Comparison of ENCODE assay signal across 1 cellular context in the genomic region with DNA sequence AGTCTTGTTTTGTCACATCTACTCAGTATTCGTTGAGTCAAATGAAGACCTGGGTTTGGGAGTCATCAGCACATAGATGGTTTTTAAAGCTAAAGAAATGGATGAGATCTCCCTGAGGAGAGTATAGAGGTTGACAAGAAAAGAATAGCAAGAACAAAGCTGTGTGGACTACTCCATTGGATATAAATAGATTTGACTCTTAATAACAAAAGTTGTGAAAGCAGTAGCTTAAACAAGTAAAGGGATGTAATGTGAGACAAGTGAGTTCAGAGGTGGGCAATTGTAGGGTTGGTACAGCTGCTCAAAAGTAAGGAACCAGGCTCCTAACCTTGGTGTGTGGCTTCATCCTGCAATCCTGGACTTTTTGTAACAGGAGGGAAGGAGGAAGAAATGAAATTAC.
TF ChIP-seq lines count a peak whose summit lies in the region.

No MANE protein-coding gene starts in this region.

TF ChIP-seq in GM23338, 12 proteins besides CTCF, POLR2A, EP300 and RAD21 (continued from another document):
- TF ChIP-seq, protein P1, sequence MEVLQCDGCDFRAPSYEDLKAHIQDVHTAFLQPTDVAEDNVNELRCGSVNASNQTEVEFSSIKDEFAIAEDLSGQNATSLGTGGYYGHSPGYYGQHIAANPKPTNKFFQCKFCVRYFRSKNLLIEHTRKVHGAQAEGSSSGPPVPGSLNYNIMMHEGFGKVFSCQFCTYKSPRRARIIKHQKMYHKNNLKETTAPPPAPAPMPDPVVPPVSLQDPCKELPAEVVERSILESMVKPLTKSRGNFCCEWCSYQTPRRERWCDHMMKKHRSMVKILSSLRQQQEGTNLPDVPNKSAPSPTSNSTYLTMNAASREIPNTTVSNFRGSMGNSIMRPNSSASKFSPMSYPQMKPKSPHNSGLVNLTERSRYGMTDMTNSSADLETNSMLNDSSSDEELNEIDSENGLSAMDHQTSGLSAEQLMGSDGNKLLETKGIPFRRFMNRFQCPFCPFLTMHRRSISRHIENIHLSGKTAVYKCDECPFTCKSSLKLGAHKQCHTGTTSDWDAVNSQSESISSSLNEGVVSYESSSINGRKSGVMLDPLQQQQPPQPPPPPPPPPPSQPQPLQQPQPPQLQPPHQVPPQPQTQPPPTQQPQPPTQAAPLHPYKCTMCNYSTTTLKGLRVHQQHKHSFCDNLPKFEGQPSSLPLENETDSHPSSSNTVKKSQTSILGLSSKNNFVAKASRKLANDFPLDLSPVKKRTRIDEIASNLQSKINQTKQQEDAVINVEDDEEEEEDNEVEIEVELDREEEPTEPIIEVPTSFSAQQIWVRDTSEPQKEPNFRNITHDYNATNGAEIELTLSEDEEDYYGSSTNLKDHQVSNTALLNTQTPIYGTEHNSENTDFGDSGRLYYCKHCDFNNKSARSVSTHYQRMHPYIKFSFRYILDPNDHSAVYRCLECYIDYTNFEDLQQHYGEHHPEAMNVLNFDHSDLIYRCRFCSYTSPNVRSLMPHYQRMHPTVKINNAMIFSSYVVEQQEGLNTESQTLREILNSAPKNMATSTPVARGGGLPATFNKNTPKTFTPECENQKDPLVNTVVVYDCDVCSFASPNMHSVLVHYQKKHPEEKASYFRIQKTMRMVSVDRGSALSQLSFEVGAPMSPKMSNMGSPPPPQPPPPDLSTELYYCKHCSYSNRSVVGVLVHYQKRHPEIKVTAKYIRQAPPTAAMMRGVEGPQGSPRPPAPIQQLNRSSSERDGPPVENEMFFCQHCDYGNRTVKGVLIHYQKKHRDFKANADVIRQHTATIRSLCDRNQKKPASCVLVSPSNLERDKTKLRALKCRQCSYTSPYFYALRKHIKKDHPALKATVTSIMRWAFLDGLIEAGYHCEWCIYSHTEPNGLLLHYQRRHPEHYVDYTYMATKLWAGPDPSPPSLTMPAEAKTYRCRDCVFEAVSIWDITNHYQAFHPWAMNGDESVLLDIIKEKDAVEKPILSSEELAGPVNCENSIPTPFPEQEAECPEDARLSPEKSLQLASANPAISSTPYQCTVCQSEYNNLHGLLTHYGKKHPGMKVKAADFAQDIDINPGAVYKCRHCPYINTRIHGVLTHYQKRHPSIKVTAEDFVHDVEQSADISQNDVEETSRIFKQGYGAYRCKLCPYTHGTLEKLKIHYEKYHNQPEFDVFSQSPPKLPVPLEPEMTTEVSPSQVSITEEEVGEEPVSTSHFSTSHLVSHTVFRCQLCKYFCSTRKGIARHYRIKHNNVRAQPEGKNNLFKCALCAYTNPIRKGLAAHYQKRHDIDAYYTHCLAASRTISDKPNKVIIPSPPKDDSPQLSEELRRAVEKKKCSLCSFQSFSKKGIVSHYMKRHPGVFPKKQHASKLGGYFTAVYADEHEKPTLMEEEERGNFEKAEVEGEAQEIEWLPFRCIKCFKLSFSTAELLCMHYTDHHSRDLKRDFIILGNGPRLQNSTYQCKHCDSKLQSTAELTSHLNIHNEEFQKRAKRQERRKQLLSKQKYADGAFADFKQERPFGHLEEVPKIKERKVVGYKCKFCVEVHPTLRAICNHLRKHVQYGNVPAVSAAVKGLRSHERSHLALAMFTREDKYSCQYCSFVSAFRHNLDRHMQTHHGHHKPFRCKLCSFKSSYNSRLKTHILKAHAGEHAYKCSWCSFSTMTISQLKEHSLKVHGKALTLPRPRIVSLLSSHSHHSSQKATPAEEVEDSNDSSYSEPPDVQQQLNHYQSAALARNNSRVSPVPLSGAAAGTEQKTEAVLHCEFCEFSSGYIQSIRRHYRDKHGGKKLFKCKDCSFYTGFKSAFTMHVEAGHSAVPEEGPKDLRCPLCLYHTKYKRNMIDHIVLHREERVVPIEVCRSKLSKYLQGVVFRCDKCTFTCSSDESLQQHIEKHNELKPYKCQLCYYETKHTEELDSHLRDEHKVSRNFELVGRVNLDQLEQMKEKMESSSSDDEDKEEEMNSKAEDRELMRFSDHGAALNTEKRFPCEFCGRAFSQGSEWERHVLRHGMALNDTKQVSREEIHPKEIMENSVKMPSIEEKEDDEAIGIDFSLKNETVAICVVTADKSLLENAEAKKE (CRISPR knock-in tag; IDR thresholded peaks at IDR 0.05): no peak
